9 cellular contexts compared by ENCODE assay signal in genomic region chr3:156787926-156788663, GRCh38. TPM values are rescaled to one million over a fixed set of nuclear protein-coding genes. Genes with fewer than 3 reads are reported as not detected.
A peak's percentile ranks its signal among the peaks of the same experiment; 100 is the strongest.
DNase-seq lines count a peak whose midpoint lies in the region; ATAC-seq, FAIRE-seq and TF ChIP-seq lines count a peak whose summit lies in the region.
"Had no signal": no experiment of that assay in that cellular context is flagged by ENCODE, and none has a peak within 500 bp of the region (broad histone marks: within the 10 kb centered on the region; RNA-seq: fewer than 3 reads in every experiment).

No MANE protein-coding gene starts in this region.

- H3K9me3 Mint-ChIP-seq in naive thymus-derived CD8-positive, alpha-beta T cell, result no peaks in the 10 kb centered on the region

- H3K36me3 Mint-ChIP-seq in naive thymus-derived CD8-positive, alpha-beta T cell, result peaks cover 0 to 19% (median 8%) of the 10 kb centered on the region in 3 donors

- intact Hi-C loops in transverse colon (cut with DNase I; ENCODE audit: low total_unique reads), result no loop called here

- H3K4me3 Mint-ChIP-seq in naive thymus-derived CD8-positive, alpha-beta T cell, result no peak overlapping the region

- 66 to 71% methylated on average over 1 of the region's 1 CpG for WGBS in transverse colon (ENCODE audit: low coverage in 1 of 2), 2 donors
- WGBS in small intestine, 3 donors, result 81 to 89% (median 86%) methylated on average over 1 of the region's 1 CpG

- H3K27me3 ChIP-seq in AG04450 (ENCODE audit: control insufficient read depth, insufficient read depth, low read length), result no peaks in the 10 kb centered on the region
- H3K27me3 ChIP-seq in transverse colon, result no peaks in the 10 kb centered on the region
- H3K27me3 ChIP-seq in small intestine (ENCODE audit: control insufficient read depth in 2 of 2, insufficient read depth in 2 of 2, low read length in 2 of 2), result no peaks in the 10 kb centered on the region

- FAIRE-seq in small intestine (lab: Jason Lieb, UNC), result no peak
- FAIRE-seq: colon had no signal

- H3K27ac Mint-ChIP-seq in naive thymus-derived CD8-positive, alpha-beta T cell, result no peak overlapping the region

- TF ChIP-seq EP300 in transverse colon (IDR thresholded peaks at IDR 0.05; ENCODE audit: low read depth), result no peak

- no peaks in the 10 kb centered on the region for H3K36me3 ChIP-seq in transverse colon
- no peaks in the 10 kb centered on the region for H3K36me3 ChIP-seq in small intestine (ENCODE audit: control insufficient read depth in 2 of 2, insufficient read depth in 2 of 2, low read length in 2 of 2)

- no peak for TF ChIP-seq POLR2A in transverse colon (IDR thresholded peaks at IDR 0.05)

- peak overlapping the region; percentile 22 for H3K27ac ChIP-seq in AG04450 (ENCODE audit: low read depth, low read length)
- H3K27ac ChIP-seq in transverse colon, result no peak overlapping the region
- no peak overlapping the region for H3K27ac ChIP-seq in small intestine (ENCODE audit: low read depth in 1 of 2, low read length in 1 of 2)

- CTCF ChIA-PET in AG04450 (lab: Charles Lee), result interaction anchor here (1.7 kb wide), 1 partner anchor 349 kb away, joined by 3 read pairs; no protein-coding TSS in a partner anchor

- H3K9me3 ChIP-seq in AG04450 (ENCODE audit: control insufficient read depth, insufficient read depth, low read length) (peaks cover 4% of the 10 kb centered on the region; the same call in 1 of the 2 replicates), transverse colon (no peaks in the 10 kb centered on the region), small intestine (ENCODE audit: control insufficient read depth, low read depth) (no peaks in the 10 kb centered on the region)

- peaks cover 8 to 18% (median 11%) of the 10 kb centered on the region in 4 donors for H3K4me1 Mint-ChIP-seq in naive thymus-derived CD8-positive, alpha-beta T cell

- H3K4me3 ChIP-seq in AG04450 (ENCODE audit: low read depth, low read length), result no peak overlapping the region
- no peak overlapping the region for H3K4me3 ChIP-seq in astrocyte of the cerebellum (ENCODE audit: low read depth, low read length)
- H3K4me3 ChIP-seq in transverse colon, result no peak overlapping the region
- H3K4me3 ChIP-seq in small intestine (ENCODE audit: low read depth in 1 of 2, low read length in 2 of 2), result no peak overlapping the region

- H3K27me3 Mint-ChIP-seq in naive thymus-derived CD8-positive, alpha-beta T cell, result no peaks in the 10 kb centered on the region

- H3K4me1 ChIP-seq in transverse colon (no peaks in the 10 kb centered on the region), small intestine (ENCODE audit: control insufficient read depth in 2 of 2, insufficient read depth in 1 of 2, low read depth in 1 of 2, low read length in 1 of 2) (peaks cover 0 to 2% of the 10 kb centered on the region in 2 donors)

- POLR2A ChIA-PET in AG04450 (lab: Yijun Ruan, JAX), result interaction anchor here (0.6 kb wide), 1 partner anchor 301 kb away, joined by 3 read pairs; no protein-coding TSS in a partner anchor
- POLR2A ChIA-PET in naive thymus-derived CD8-positive, alpha-beta T cell (lab: Charles Lee), result interaction anchor here (1.0 kb wide), 1 partner anchor 30 kb away, joined by 3 read pairs; no protein-coding TSS in a partner anchor

- DNase-seq in AG04450 (ENCODE audit: low read depth, low spot score) (peak; percentile 79), astrocyte of the cerebellum (ENCODE audit: low read depth) (peak; percentile 80), transverse colon (no peak), small intestine (no peak)
- peak; percentile 20 for DNase-seq in stimulated activated CD4-positive, alpha-beta T cell treated with anti-CD3 and anti-CD28 coated beads, Interleukin-4, amount 100 ng/mL, for 24 hours
- DNase-seq in naive thymus-derived CD8-positive, alpha-beta T cell, result no peak

- in situ Hi-C loops in astrocyte of the cerebellum (cut with HindIII; ENCODE audit: low sequenced_read_pairs) (no loop called here), transverse colon (cut with MboI; ENCODE audit: low pct_ligation_motif_present in 1 of 4, low pct_unique_long_range_greater_than_20kb in 1 of 4, low sequenced_read_pairs in 3 of 4) (no loop called here)

- TF ChIP-seq CTCF in AG04450 (IDR thresholded peaks at IDR 0.05; ENCODE audit: low read depth, low read length) (peak; percentile 17; the same call in 1 of the 2 replicates), astrocyte of the cerebellum (IDR thresholded peaks at IDR 0.05; ENCODE audit: low read depth, low read length, missing control alignments) (no peak), transverse colon (IDR thresholded peaks at IDR 0.05) (no peak)

- peak; percentile 45 for ATAC-seq in GM19043 (IDR thresholded peaks at IDR 0.05; ENCODE audit: low read depth, unreplicated experiment)
- peak; percentile 61 for ATAC-seq in HG03521 (IDR thresholded peaks at IDR 0.05; ENCODE audit: unreplicated experiment)
- ATAC-seq in naive thymus-derived CD8-positive, alpha-beta T cell, result no peak

RNA-seq across cellular contexts. Expression of gene LEKR1, which starts 38.1 kb away (rescaled TPM):
- polyA plus RNA-seq in AG04450 (2011; rRNA removed) (0.17 and 0.26 TPM in 2 replicates), small intestine (under 1 TPM in 1 of 3 donors, not detected in 2; 0.63 TPM)
- 0.92 and 1.3 TPM in 2 replicates for polyA minus RNA-seq in AG04450 (2011; rRNA and poly(A)+ RNA removed)
- 1 to 10 TPM; 3.0 TPM for total RNA-seq in naive thymus-derived CD8-positive, alpha-beta T cell
- polyA plus RNA-seq in naive thymus-derived CD8-positive, alpha-beta T cell, result 1 to 10 TPM in 1 of 3 donors, under 1 TPM in 2; 0.33 to 1.4 (median 0.67) TPM
- total RNA-seq in transverse colon, result 1 to 10 TPM in 1 of 4 donors, under 1 TPM in 2, not detected in 1; 0.40 to 3.3 (median 0.96) TPM

Comparison
In these comparisons a context has a peak if more than half of its experiments do, and no peak if none do; other contexts are left out.
1. DNase-seq: peak in AG04450 (single experiment), astrocyte of the cerebellum (single experiment) and stimulated activated CD4-positive, alpha-beta T cell treated with anti-CD3 and anti-CD28 coated beads, Interleukin-4, amount 100 ng/mL, for 24 hours (single experiment); none in naive thymus-derived CD8-positive, alpha-beta T cell (0 of 10), transverse colon (single experiment) and small intestine (single experiment).
2. ATAC-seq: peak in GM19043 (single experiment) and HG03521 (single experiment); none in naive thymus-derived CD8-positive, alpha-beta T cell (0 of 2).